1 cellular context compared by ENCODE assay signal in the genomic region with DNA sequence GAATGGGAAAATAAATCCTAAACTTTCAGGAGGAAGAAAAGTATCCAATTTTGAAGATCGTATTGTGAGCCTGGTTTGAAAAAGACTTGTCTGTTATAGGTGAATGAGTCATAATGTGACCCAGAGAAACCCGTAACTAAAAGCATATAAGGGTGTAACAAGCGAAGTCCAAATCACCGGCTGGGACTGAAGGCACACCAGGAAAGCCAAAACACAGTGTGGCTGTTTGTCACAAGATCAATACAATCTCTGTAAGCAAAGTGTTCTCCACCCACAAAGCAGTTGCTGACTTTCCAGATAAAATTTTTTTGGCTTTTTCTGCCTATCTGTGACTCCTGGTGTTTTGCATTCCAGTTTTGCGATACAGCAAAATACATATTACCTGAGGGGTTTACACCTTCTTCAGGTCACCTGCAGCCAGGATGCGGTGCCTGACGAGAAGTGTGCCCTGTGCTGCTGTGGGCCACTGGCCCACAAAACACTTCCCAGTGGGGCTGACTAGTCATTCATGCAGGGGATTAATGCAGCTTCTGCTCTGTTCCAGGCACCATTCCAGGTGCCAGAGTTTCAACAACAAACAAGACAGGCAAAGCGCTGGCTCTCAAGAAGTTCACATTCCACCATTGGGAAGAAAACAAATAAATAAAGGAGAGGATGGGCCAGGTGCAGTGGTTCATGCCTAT.
TF ChIP-seq lines count a peak whose summit lies in the region.

No MANE protein-coding gene starts in this region.

TF ChIP-seq in H1, 55 proteins besides CTCF, POLR2A, EP300 and RAD21:
- TF ChIP-seq HDAC6 (IDR thresholded peaks at IDR 0.05; ENCODE audit: low read depth, low read length) = no peak
- no peak for TF ChIP-seq HDAC2 (IDR thresholded peaks at IDR 0.05; ENCODE audit: borderline replicate concordance in 1 of 2, low read depth in 2 of 2, low read length in 2 of 2)
- no peak for TF ChIP-seq CHD1 (IDR thresholded peaks at IDR 0.05; ENCODE audit: low read depth, low read length)
- no peak for TF ChIP-seq SP2 (IDR thresholded peaks at IDR 0.05; ENCODE audit: low read length)
- TF ChIP-seq SAP30 (IDR thresholded peaks at IDR 0.05; ENCODE audit: insufficient read depth, insufficient replicate concordance, low read length) = no peak
- TF ChIP-seq SP4 (IDR thresholded peaks at IDR 0.05; ENCODE audit: low read length) = no peak
- TF ChIP-seq KDM4A (IDR thresholded peaks at IDR 0.05; ENCODE audit: low read depth, low read length, severe bottlenecking) = no peak
TF ChIP-seq in H1: peak in this region for 0.
